13 cellular contexts compared by ENCODE assay signal in the genomic region with DNA sequence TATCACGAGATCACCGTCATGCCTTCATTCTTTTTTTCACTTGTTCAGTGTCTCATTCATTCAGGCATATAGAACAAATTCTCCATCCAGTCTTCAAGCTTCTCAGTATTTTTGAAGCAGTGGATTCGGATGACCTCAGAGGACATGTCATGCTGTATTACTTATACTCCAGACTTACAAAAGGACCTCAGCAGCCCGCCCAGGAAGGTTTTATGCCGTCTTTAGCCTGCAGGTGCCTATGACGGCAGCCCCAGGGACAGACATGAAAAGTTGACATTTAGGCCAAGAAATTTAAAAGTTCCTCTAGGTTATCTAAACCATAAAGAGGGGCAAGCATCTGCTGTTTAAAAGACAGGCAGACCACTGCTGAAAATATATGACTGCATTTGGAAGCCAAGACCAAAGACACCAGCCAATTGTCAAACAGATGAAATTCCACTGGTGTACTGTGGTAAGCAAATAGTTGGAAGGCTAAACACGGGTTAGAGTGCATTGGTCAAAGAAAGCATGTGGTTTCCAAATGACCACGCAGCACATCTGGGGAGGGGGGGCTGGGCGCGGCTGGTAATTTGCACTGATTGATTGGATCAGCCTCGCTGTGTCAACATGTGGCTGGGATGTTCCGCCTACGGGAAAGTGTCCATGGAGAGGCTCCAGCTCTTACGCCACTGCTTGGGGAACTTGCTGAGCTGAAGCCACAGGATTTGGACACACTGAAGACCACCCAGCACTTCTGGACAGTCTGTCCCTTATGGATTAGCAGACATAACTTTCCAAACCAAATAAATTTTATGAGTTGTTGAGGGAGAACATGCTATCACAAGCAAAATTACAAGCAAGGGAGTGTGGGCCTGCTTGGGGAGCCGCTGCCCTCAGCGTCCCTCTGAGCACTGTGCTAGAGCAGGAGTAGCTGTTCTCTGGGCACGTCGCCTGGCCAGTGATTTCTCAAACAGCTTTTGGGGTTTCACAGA.
DNase-seq lines count a peak whose midpoint lies in the region; TF ChIP-seq lines count a peak whose summit lies in the region.
"Had no signal": no experiment of that assay in that cellular context is flagged by ENCODE, and none has a peak within 500 bp of the region (broad histone marks: within the 10 kb centered on the region; RNA-seq: fewer than 3 reads in every experiment).

No MANE protein-coding gene starts in this region.

- WGBS in esophagus squamous epithelium, 2 donors = 66 to 73% methylated on average over 13 to 18 of the region's 18 CpGs
- 70 to 73% methylated on average over 18 of the region's 18 CpGs for WGBS in lower leg skin, 2 donors
- WGBS in stomach, 5 donors = 65 to 75% (median 72%) methylated on average over 18 of the region's 18 CpGs
- 81 to 90% (median 88%) methylated on average over 18 of the region's 18 CpGs for WGBS in spleen, 5 donors

- H3K27me3 ChIP-seq in esophagus squamous epithelium (no peaks in the 10 kb centered on the region), stomach (no peaks in the 10 kb centered on the region), spleen (replicated peaks in 1 of 7) (no peaks in the 10 kb centered on the region)

- H3K4me3 ChIP-seq in esophagus squamous epithelium (no peak overlapping the region), lower leg skin (ENCODE audit: low read depth, poor library complexity, severe bottlenecking) (no peak overlapping the region), stomach (no peak overlapping the region), spleen (no peak overlapping the region)
- H3K4me3 ChIP-seq: K562 had no signal

- in situ Hi-C loops in GM13977 (cut with MboI; ENCODE audit: low pct_unique_long_range_greater_than_20kb, low sequenced_read_pairs, unreplicated experiment) = no loop called here

- H3K4me1 ChIP-seq in esophagus squamous epithelium = peaks cover 0 to 26% (median 0%) of the 10 kb centered on the region in 3 donors
- H3K4me1 ChIP-seq in stomach = peaks cover 0 to 10% (median 3%) of the 10 kb centered on the region in 4 donors
- H3K4me1 ChIP-seq in spleen = no peaks in the 10 kb centered on the region

- DNase-seq in GM13977 (ENCODE audit: low spot score) = peak; percentile 1
- DNase-seq in esophagus squamous epithelium (lab: John Stamatoyannopoulos, UW) = no peak
- DNase-seq in lower leg skin (ENCODE audit: low spot score in 2 of 2) = peak; percentile 91 to 97
- peak; percentile 60 for DNase-seq in stomach
- no peak for DNase-seq in activated CD4-positive, alpha-beta T cell treated with anti-CD3 and anti-CD28 coated beads, Interleukin-2, amount 50 U/mL, for 4 hours
- DNase-seq in spleen = no peak
- no peak for DNase-seq in NCI-H1930 (lab: John Stamatoyannopoulos, UW)
- DNase-seq in occipital lobe (lab: John Stamatoyannopoulos, UW) = no peak
- DNase-seq: activated CD8-positive, alpha-beta T cell treated with anti-CD3 and anti-CD28 coated beads, Interleukin-2, amount 10 ng/mL, durations not matched to agents 7 days and 5 days; effector CD8-positive, alpha-beta T cell; NCI-H2081 treated with DMSO at 0.1 percent for 48 hours had no signal

- intact Hi-C loops in esophagus squamous epithelium (cut with DNase I) (no loop called here), lower leg skin (cut with DNase I; ENCODE audit: low total_unique reads) (no loop called here), stomach (cut with DNase I; ENCODE audit: low total_unique reads) (no loop called here), spleen (cut with DNase I; ENCODE audit: low total_unique reads) (no loop called here)

- H3K27ac ChIP-seq in esophagus squamous epithelium = peak overlapping the region in 3 of 4 donors; percentile 76 to 80 (median 79)
- H3K27ac ChIP-seq in stomach = peak overlapping the region in 4 of 5 donors; percentile 60 to 82 (median 73)
- peak overlapping the region in 2 of 8 donors; percentile 26 to 30 for H3K27ac ChIP-seq in spleen
- H3K27ac ChIP-seq: C4-2B had no signal

- no peaks in the 10 kb centered on the region for H3K9me3 ChIP-seq in esophagus squamous epithelium
- no peaks in the 10 kb centered on the region for H3K9me3 ChIP-seq in stomach
- H3K9me3 ChIP-seq in spleen = no peaks in the 10 kb centered on the region

- TF ChIP-seq CTCF in GM13977 (IDR thresholded peaks at IDR 0.05; ENCODE audit: extremely low read depth, insufficient read depth, missing control alignments) (no peak), esophagus squamous epithelium (IDR thresholded peaks at IDR 0.05) (no peak), lower leg skin (IDR thresholded peaks at IDR 0.05) (no peak), stomach (IDR thresholded peaks at IDR 0.05) (no peak), spleen (IDR thresholded peaks at IDR 0.05 in 8 of 11, conservative IDR thresholded peaks at IDR 0.05 in 3 of 11) (no peak)

- no peak for TF ChIP-seq POLR2A in esophagus squamous epithelium (IDR thresholded peaks at IDR 0.05)
- no peak for TF ChIP-seq POLR2A in lower leg skin (IDR thresholded peaks at IDR 0.05)
- TF ChIP-seq POLR2A in stomach (IDR thresholded peaks at IDR 0.05) = no peak
- no peak for TF ChIP-seq POLR2A in spleen (IDR thresholded peaks at IDR 0.05)

- peak; percentile 46 for TF ChIP-seq EP300 in stomach (IDR thresholded peaks at IDR 0.05)

- H3K36me3 ChIP-seq in esophagus squamous epithelium = no peaks in the 10 kb centered on the region
- no peaks in the 10 kb centered on the region for H3K36me3 ChIP-seq in stomach
- no peaks in the 10 kb centered on the region for H3K36me3 ChIP-seq in spleen

Comparison
In these comparisons a context has a peak if more than half of its experiments do, and no peak if none do; other contexts are left out.
1. DNase-seq: peak in GM13977 (single experiment), lower leg skin (2 of 2) and stomach (single experiment); none in esophagus squamous epithelium (single experiment), activated CD4-positive, alpha-beta T cell treated with anti-CD3 and anti-CD28 coated beads, Interleukin-2, amount 50 U/mL, for 4 hours (0 of 2), spleen (single experiment), NCI-H1930 (0 of 2) and occipital lobe (single experiment).